In genomic region chr9:86354882-86355399, GRCh38 we compare ENCODE assay signal across 8 cellular contexts. TPM values are rescaled to one million over a fixed set of nuclear protein-coding genes. Genes with fewer than 3 reads are reported as not detected.
A peak's percentile ranks its signal among the peaks of the same experiment; 100 is the strongest.
DNase-seq lines count a peak whose midpoint lies in the region; ATAC-seq, FAIRE-seq and TF ChIP-seq lines count a peak whose summit lies in the region.

No MANE protein-coding gene starts in this region.

- peaks cover 28 to 54% (median 46%) of the 10 kb centered on the region in 7 donors for H3K4me1 Mint-ChIP-seq in naive thymus-derived CD4-positive, alpha-beta T cell

- H3K9me3 Mint-ChIP-seq in naive thymus-derived CD4-positive, alpha-beta T cell, result no peaks in the 10 kb centered on the region

- peak overlapping the region; percentile 71 to 97 (median 93) for H3K27ac Mint-ChIP-seq in naive thymus-derived CD4-positive, alpha-beta T cell

- peak in 6 of 56 donors; percentile 9 to 30 (median 14) for TF ChIP-seq CTCF in dorsolateral prefrontal cortex (IDR thresholded peaks at IDR 0.05 in 54 of 56, conservative IDR thresholded peaks at IDR 0.05 in 2 of 56; ENCODE audit: low read depth in 1 of 56, partially characterized antibody in 56 of 56)

- peak overlapping the region; percentile 80 to 97 (median 95) for H3K4me3 Mint-ChIP-seq in naive thymus-derived CD4-positive, alpha-beta T cell

- no peaks in the 10 kb centered on the region for H3K4me1 ChIP-seq in NT2/D1 (ENCODE audit: insufficient read depth, insufficient read length)
- H3K4me1 ChIP-seq in naive thymus-derived CD4-positive, alpha-beta T cell (ENCODE audit: control insufficient read depth in 2 of 2, insufficient read depth in 2 of 2, low read length in 2 of 2), result peaks cover 7 to 14% of the 10 kb centered on the region in 2 donors

- no peak for TF ChIP-seq POLR2A in GM12892 (IDR thresholded peaks at IDR 0.05; ENCODE audit: low read depth, low read length)

- H3K4me3 ChIP-seq in NT2/D1 (ENCODE audit: insufficient read length, low read depth) (peak overlapping the region; percentile 95), dorsolateral prefrontal cortex (peak overlapping the region; percentile 71 to 100 (median 93))
- H3K4me3 ChIP-seq in naive thymus-derived CD4-positive, alpha-beta T cell (ENCODE audit: low read length), result peak overlapping the region; percentile 95

- peaks cover 16% of the 10 kb centered on the region for H3K36me3 ChIP-seq in NT2/D1 (ENCODE audit: insufficient read depth, insufficient read length, low read length)
- peaks cover 0 to 5% (median 0%) of the 10 kb centered on the region in 3 experiments for H3K36me3 ChIP-seq in naive thymus-derived CD4-positive, alpha-beta T cell (ENCODE audit: control insufficient read depth in 2 of 3, insufficient read depth in 3 of 3, low read length in 3 of 3)

- H3K27me3 Mint-ChIP-seq in naive thymus-derived CD4-positive, alpha-beta T cell, result peaks cover 0 to 12% (median 0%) of the 10 kb centered on the region in 5 donors

- CTCF ChIA-PET in naive thymus-derived CD4-positive, alpha-beta T cell (lab: Charles Lee), result no interaction called here

- POLR2A ChIA-PET in naive thymus-derived CD4-positive, alpha-beta T cell (lab: Charles Lee), result interaction anchor here (0.7 kb wide), 1 partner anchor 73 kb away, joined by 3 read pairs; the partner anchor contains the start of gene ISCA1

- no peak for ATAC-seq in naive thymus-derived CD4-positive, alpha-beta T cell
- ATAC-seq in HG02852 (IDR thresholded peaks at IDR 0.05; ENCODE audit: unreplicated experiment), result no peak

- peak; percentile 71 for FAIRE-seq in GM12892 (lab: Jason Lieb, UNC)

- H3K36me3 Mint-ChIP-seq in naive thymus-derived CD4-positive, alpha-beta T cell, result peaks cover 0 to 14% (median 7%) of the 10 kb centered on the region in 5 donors

- H3K9ac ChIP-seq in NT2/D1 (ENCODE audit: insufficient read length, low read depth), result peak overlapping the region; percentile 87

- DNase-seq in GM12892 (ENCODE audit: insufficient read length) (no peak), NT2/D1 (ENCODE audit: low read depth, low spot score) (no peak), dorsolateral prefrontal cortex (no peak), DMS79 (lab: John Stamatoyannopoulos, UW) (no peak), DMS79 treated with DMSO at 0.1 percent for 48 hours (lab: John Stamatoyannopoulos, UW) (no peak), KBM-7 (no peak)
- DNase-seq in naive thymus-derived CD4-positive, alpha-beta T cell, result no peak

- in situ Hi-C loops in KBM-7 (cut with MboI; ENCODE audit: low pct_unique_long_range_greater_than_20kb, low sequenced_read_pairs), result no loop called here

- intact Hi-C loops in dorsolateral prefrontal cortex (cut with DNase I), result loop anchor here (2.0 to 5.0 kb wide), 4 partner anchors 73 to 592 kb away; partner anchors contain the start of genes NAA35 (in 2 of the 2), GAS1 (in 1 of the 2) and ISCA1 (in 1 of the 2)
- intact Hi-C loops in naive thymus-derived CD4-positive, alpha-beta T cell (cut with micrococcal nuclease), result loop anchor here (1.0 to 10.0 kb wide), 11 partner anchors 17 to 1617 kb away; partner anchors contain the start of genes GAS1 (in 2 of the 2), CDK20 (in 1 of the 2), ISCA1 (in 1 of the 2) and NAA35 (in 1 of the 2)

- H3K27ac ChIP-seq in dorsolateral prefrontal cortex, result peak overlapping the region; percentile 51 to 98 (median 92)
- peak overlapping the region; percentile 84 for H3K27ac ChIP-seq in naive thymus-derived CD4-positive, alpha-beta T cell (ENCODE audit: low read depth, low read length)

- H3K27me3 ChIP-seq in NT2/D1 (ENCODE audit: insufficient read depth, insufficient read length) (peaks cover 18% of the 10 kb centered on the region), dorsolateral prefrontal cortex (no peaks in the 10 kb centered on the region)
- no peaks in the 10 kb centered on the region for H3K27me3 ChIP-seq in naive thymus-derived CD4-positive, alpha-beta T cell (ENCODE audit: control insufficient read depth in 2 of 2, insufficient read depth in 2 of 2, low read length in 2 of 2)

- H3K9me3 ChIP-seq in NT2/D1 (ENCODE audit: insufficient read depth, low read length), result no peaks in the 10 kb centered on the region
- no peaks in the 10 kb centered on the region for H3K9me3 ChIP-seq in naive thymus-derived CD4-positive, alpha-beta T cell (ENCODE audit: control insufficient read depth in 2 of 3, low read length in 3 of 3)

RNA-seq across cellular contexts. Expression of gene TUT7, which starts 0.7 kb away (rescaled TPM):
- polyA plus RNA-seq in GM12892 (2012; ENCODE audit: missing spikeins), result 21.9 TPM
- 10 to 100 TPM; 16.3 to 37.4 (median 25.7) TPM for total RNA-seq in dorsolateral prefrontal cortex
- 10 to 100 TPM; 38.5 to 57.4 (median 49.0) TPM for total RNA-seq in naive thymus-derived CD4-positive, alpha-beta T cell
- 10 to 100 TPM; 15.2 to 19.7 TPM for polyA plus RNA-seq in naive thymus-derived CD4-positive, alpha-beta T cell
